In genomic region chr12:28294300-28294699, GRCh38 we compare ENCODE assay signal across 26 cellular contexts.
DNase-seq lines count a peak whose midpoint lies in the region; ATAC-seq and TF ChIP-seq lines count a peak whose summit lies in the region.
"Had no signal": no experiment of that assay in that cellular context is flagged by ENCODE, and none has a peak within 500 bp of the region (broad histone marks: within the 10 kb centered on the region; RNA-seq: fewer than 3 reads in every experiment).

No MANE protein-coding gene starts in this region.

- no peak for TF ChIP-seq CTCF in chondrocyte (IDR thresholded peaks at IDR 0.05)
- no peak for TF ChIP-seq CTCF in upper lobe of right lung (IDR thresholded peaks at IDR 0.05)

- peaks cover 8% of the 10 kb centered on the region for H3K9me3 Mint-ChIP-seq in activated naive CD8-positive, alpha-beta T cell (ENCODE audit: low read depth)
- peaks cover 20% of the 10 kb centered on the region for H3K9me3 Mint-ChIP-seq in activated naive CD8-positive, alpha-beta T cell treated with anti-CD3 and anti-CD28 coated beads, Interleukin-2, amount 50 U/mL, for 24 hours
- H3K9me3 Mint-ChIP-seq in chondrocyte (ENCODE audit: low read depth), result peaks cover 12% of the 10 kb centered on the region

- H3K27me3 ChIP-seq in NT2/D1 (ENCODE audit: insufficient read depth, insufficient read length) (no peaks in the 10 kb centered on the region), upper lobe of right lung (no peaks in the 10 kb centered on the region), MG63 (no peaks in the 10 kb centered on the region)
- H3K27me3 ChIP-seq: tibial artery had no signal

- no peak for DNase-seq in activated naive CD8-positive, alpha-beta T cell treated with anti-CD3 and anti-CD28 coated beads, Interleukin-2, amount 50 U/mL, for 24 hours
- DNase-seq in NT2/D1 (ENCODE audit: low read depth, low spot score) (peak; percentile 15), chondrocyte (ENCODE audit: low spot score) (no peak), upper lobe of right lung (no peak), NCI-H1436 treated with DMSO at 0.1 percent for 48 hours (lab: John Stamatoyannopoulos, UW) (no peak), MG63 (no peak)
- DNase-seq: activated CD4-positive, alpha-beta memory T cell treated with anti-CD3 and anti-CD28 coated beads for 36 hours; activated T-cell treated with anti-CD3 and anti-CD28 coated beads, Interleukin-2, amount 50 U/mL, for 4 hours; CD4-positive, CD25-positive, alpha-beta regulatory T cell; foreskin fibroblast; GM23248; left cardiac atrium; midbrain; MM.1S; NCI-H2029 treated with DMSO at 0.1 percent for 48 hours; NCI-H510A treated with DMSO at 0.1 percent for 48 hours; retina; RPMI8226; stimulated activated naive CD4-positive, alpha-beta T cell; T-helper 1 cell; tibial artery; WERI-Rb-1 had no signal

- peak overlapping the region; percentile 46 for H3K27ac Mint-ChIP-seq in activated naive CD8-positive, alpha-beta T cell
- no peak overlapping the region for H3K27ac Mint-ChIP-seq in activated naive CD8-positive, alpha-beta T cell treated with anti-CD3 and anti-CD28 coated beads, Interleukin-2, amount 50 U/mL, for 24 hours
- peak overlapping the region; percentile 77 for H3K27ac Mint-ChIP-seq in chondrocyte (ENCODE audit: unreplicated experiment)
- H3K27ac Mint-ChIP-seq: activated CD4-positive, alpha-beta memory T cell treated with anti-CD3 and anti-CD28 coated beads for 36 hours; brain had no signal

- H3K4me3 ChIP-seq in NT2/D1 (ENCODE audit: insufficient read length, low read depth) (no peak overlapping the region), upper lobe of right lung (no peak overlapping the region), MG63 (no peak overlapping the region)
- H3K4me3 ChIP-seq: GM23248, tibial artery had no signal

- no peak overlapping the region for H3K27ac ChIP-seq in upper lobe of right lung
- H3K27ac ChIP-seq: GM23248, tibial artery, WERI-Rb-1 had no signal

- H3K4me1 ChIP-seq in NT2/D1 (ENCODE audit: insufficient read depth, insufficient read length) (no peaks in the 10 kb centered on the region), upper lobe of right lung (no peaks in the 10 kb centered on the region)

- H3K9me3 ChIP-seq in NT2/D1 (ENCODE audit: insufficient read depth, low read length), result peaks cover 18% of the 10 kb centered on the region
- H3K9me3 ChIP-seq in upper lobe of right lung, result peaks cover 15% of the 10 kb centered on the region
- H3K9me3 ChIP-seq in MG63, result peaks cover 24% of the 10 kb centered on the region

- H3K36me3 ChIP-seq in NT2/D1 (ENCODE audit: insufficient read depth, insufficient read length, low read length) (no peaks in the 10 kb centered on the region), upper lobe of right lung (no peaks in the 10 kb centered on the region), MG63 (peaks cover 3% of the 10 kb centered on the region; the same call in 1 of the 2 replicates)
- H3K36me3 ChIP-seq: WERI-Rb-1 had no signal

- peaks cover 8% of the 10 kb centered on the region for H3K4me1 Mint-ChIP-seq in activated naive CD8-positive, alpha-beta T cell (ENCODE audit: low read depth)
- H3K4me1 Mint-ChIP-seq in activated naive CD8-positive, alpha-beta T cell treated with anti-CD3 and anti-CD28 coated beads, Interleukin-2, amount 50 U/mL, for 24 hours, result peaks cover 11% of the 10 kb centered on the region
- H3K4me1 Mint-ChIP-seq in chondrocyte (ENCODE audit: low read depth), result peaks cover 16% of the 10 kb centered on the region
- H3K4me1 Mint-ChIP-seq: brain had no signal

- intact Hi-C loops in upper lobe of right lung (cut with DNase I), result no loop called here

- H3K27me3 Mint-ChIP-seq in activated naive CD8-positive, alpha-beta T cell, result no peaks in the 10 kb centered on the region
- H3K27me3 Mint-ChIP-seq in activated naive CD8-positive, alpha-beta T cell treated with anti-CD3 and anti-CD28 coated beads, Interleukin-2, amount 50 U/mL, for 24 hours, result no peaks in the 10 kb centered on the region
- H3K27me3 Mint-ChIP-seq in chondrocyte (ENCODE audit: low read depth), result no peaks in the 10 kb centered on the region
- H3K27me3 Mint-ChIP-seq: activated CD4-positive, alpha-beta memory T cell treated with anti-CD3 and anti-CD28 coated beads for 36 hours; CD4-positive, CD25-positive, alpha-beta regulatory T cell had no signal

- peaks cover 28% of the 10 kb centered on the region for H3K36me3 Mint-ChIP-seq in activated naive CD8-positive, alpha-beta T cell
- peaks cover 32% of the 10 kb centered on the region for H3K36me3 Mint-ChIP-seq in activated naive CD8-positive, alpha-beta T cell treated with anti-CD3 and anti-CD28 coated beads, Interleukin-2, amount 50 U/mL, for 24 hours (ENCODE audit: low read depth)
- H3K36me3 Mint-ChIP-seq in chondrocyte (ENCODE audit: low read depth), result peaks cover 8% of the 10 kb centered on the region

- H3K9ac ChIP-seq in NT2/D1 (ENCODE audit: insufficient read length, low read depth), result no peak overlapping the region
- H3K9ac ChIP-seq: GM23248 had no signal

- H3K4me3 Mint-ChIP-seq in activated naive CD8-positive, alpha-beta T cell, result no peak overlapping the region
- H3K4me3 Mint-ChIP-seq in activated naive CD8-positive, alpha-beta T cell treated with anti-CD3 and anti-CD28 coated beads, Interleukin-2, amount 50 U/mL, for 24 hours, result no peak overlapping the region
- no peak overlapping the region for H3K4me3 Mint-ChIP-seq in chondrocyte (ENCODE audit: unreplicated experiment)
- H3K4me3 Mint-ChIP-seq: activated CD4-positive, alpha-beta memory T cell treated with anti-CD3 and anti-CD28 coated beads for 36 hours; activated T-cell treated with anti-CD3 and anti-CD28 coated beads, Interleukin-2, amount 50 U/mL, for 4 hours; brain had no signal

- ATAC-seq in activated naive CD8-positive, alpha-beta T cell treated with anti-CD3 and anti-CD28 coated beads, Interleukin-2, amount 50 U/mL, for 24 hours, result no peak
- ATAC-seq in upper lobe of right lung (peak; percentile 27), HG03159 (IDR thresholded peaks at IDR 0.05; ENCODE audit: unreplicated experiment) (no peak)
- ATAC-seq: activated naive CD4-positive, alpha-beta T cell treated with anti-CD3 and anti-CD28 coated beads, Interleukin-2, amount 50 U/mL, for 72 hours; activated T-cell treated with anti-CD3 and anti-CD28 coated beads, Interleukin-2, amount 50 U/mL, for 4 hours; left cardiac atrium had no signal
